Comparison of ENCODE assay signal across 19 cellular contexts in the genomic region with DNA sequence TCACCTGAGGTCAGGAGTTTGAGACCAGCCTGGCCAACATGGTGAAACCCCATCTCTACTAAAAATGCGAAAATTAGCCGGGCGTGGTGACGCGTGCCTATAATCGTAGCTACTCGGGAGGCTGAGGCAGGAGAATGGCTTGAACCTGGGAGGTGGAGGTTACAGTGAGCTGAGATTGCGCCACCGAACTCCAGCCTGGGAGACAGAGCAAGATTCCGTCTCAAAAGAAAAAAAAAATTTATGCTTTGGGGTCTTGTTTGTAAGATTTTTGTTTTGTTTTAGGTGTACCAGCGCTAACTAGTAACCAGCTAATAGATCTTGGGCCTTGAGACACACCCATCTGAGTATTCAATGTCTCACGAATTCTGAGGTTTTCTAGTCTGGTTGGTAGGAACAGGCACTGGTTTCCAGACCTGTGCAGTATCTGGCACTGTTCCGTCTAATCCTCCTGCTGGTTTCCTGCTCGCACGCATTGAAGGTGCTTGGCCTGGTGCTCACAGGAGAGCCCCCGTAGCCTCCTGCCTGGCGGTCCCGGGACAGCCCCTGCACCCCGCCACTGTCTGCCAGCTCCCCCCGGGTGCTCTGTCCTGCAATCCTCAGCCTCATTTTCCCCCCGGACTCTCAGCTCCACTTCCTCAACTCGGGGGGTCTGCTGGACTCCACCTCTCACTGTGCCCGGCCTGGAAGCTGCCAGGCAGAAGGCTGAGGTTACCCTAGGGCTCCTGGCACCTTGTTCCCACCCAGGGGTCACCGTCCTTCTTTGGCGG. TPM values are rescaled to one million over a fixed set of nuclear protein-coding genes. Genes with fewer than 3 reads are reported as not detected.
DNase-seq lines count a peak whose midpoint lies in the region; ATAC-seq, FAIRE-seq and TF ChIP-seq lines count a peak whose summit lies in the region.
"Had no signal": no experiment of that assay in that cellular context is flagged by ENCODE, and none has a peak within 500 bp of the region (broad histone marks: within the 10 kb centered on the region; RNA-seq: fewer than 3 reads in every experiment).

No MANE protein-coding gene starts in this region.

- H3F3A ChIP-seq in DOHH2 (ENCODE audit: control insufficient read depth, insufficient read depth) (peaks cover 14% of the 10 kb centered on the region), neural progenitor cell (ENCODE audit: low read depth) (peaks cover 37% of the 10 kb centered on the region)

- no peak overlapping the region for H3K9ac ChIP-seq in Karpas-422 (ENCODE audit: low read length)
- peak overlapping the region in 1 of 2 experiments; percentile 75; a peak in 2 of 4 replicates for H3K9ac ChIP-seq in K562 (ENCODE audit: insufficient read depth in 1 of 2, low read depth in 2 of 2, low read length in 2 of 2)
- H3K9ac ChIP-seq in neural progenitor cell, result no peak overlapping the region

- H3K36me3 Mint-ChIP-seq in neural progenitor cell, result peaks cover 5% of the 10 kb centered on the region

- H3K27ac ChIP-seq in DOHH2 (ENCODE audit: low read depth, low read length) (no peak overlapping the region), Karpas-422 (ENCODE audit: low read length) (no peak overlapping the region), K562 (ENCODE audit: extremely low read depth, low read depth, low read length) (no peak overlapping the region), neural progenitor cell (peak overlapping the region; percentile 34)
- H3K27ac ChIP-seq: BLaER1 treated with 17β-estradiol and CSF1 and Interleukin-3, amounts not matched to agents 10 nM and 100 nM; heart right ventricle; pancreas had no signal

- H3K9me2 ChIP-seq in DOHH2 (replicated peaks; ENCODE audit: control insufficient read depth, low read length) (no peaks in the 10 kb centered on the region), Karpas-422 (replicated peaks; ENCODE audit: insufficient read depth, low read length) (no peaks in the 10 kb centered on the region)

- peaks cover 3% of the 10 kb centered on the region; the same call in 1 of the 2 replicates for H3K27me3 ChIP-seq in DOHH2 (ENCODE audit: control insufficient read depth, low read length)
- H3K27me3 ChIP-seq in Karpas-422 (ENCODE audit: low read length), result no peaks in the 10 kb centered on the region
- no peaks in the 10 kb centered on the region for H3K27me3 ChIP-seq in K562 (ENCODE audit: control insufficient read depth in 2 of 2, insufficient read depth in 2 of 2, low read length in 2 of 2)
- peaks cover 31% of the 10 kb centered on the region for H3K27me3 ChIP-seq in neural progenitor cell
- H3K27me3 ChIP-seq: BLaER1 treated with 17β-estradiol and CSF1 and Interleukin-3, amounts not matched to agents 10 nM and 100 nM; heart right ventricle; pancreas had no signal

- peaks cover 17% of the 10 kb centered on the region for H3K4me1 ChIP-seq in DOHH2 (ENCODE audit: control insufficient read depth, low read length)
- peaks cover 6% of the 10 kb centered on the region; the same call in 1 of the 2 replicates for H3K4me1 ChIP-seq in Karpas-422 (ENCODE audit: low read length)
- peaks cover 0 to 46% of the 10 kb centered on the region in 2 experiments; a peak in 2 of 5 replicates for H3K4me1 ChIP-seq in K562 (replicated peaks in 1 of 2; ENCODE audit: control insufficient read depth in 2 of 2, insufficient read depth in 2 of 2, low read length in 2 of 2)
- H3K4me1 ChIP-seq in neural progenitor cell, result no peaks in the 10 kb centered on the region
- H3K4me1 ChIP-seq: pancreas had no signal

- 43% methylated on average over 25 of the region's 25 CpGs for WGBS in K562 (ENCODE audit: insufficient coverage, low coverage, missing lambda C conversion rate)

- H3K4me2 ChIP-seq in DOHH2 (ENCODE audit: low read length) (peak overlapping the region; percentile 8; the same call in 1 of the 2 replicates), Karpas-422 (ENCODE audit: low read depth, low read length, poor library complexity, severe bottlenecking) (no peak overlapping the region), K562 (ENCODE audit: insufficient read depth, low read length) (no peak overlapping the region), neural progenitor cell (no peak overlapping the region)

- no peaks in the 10 kb centered on the region for H3K9me3 Mint-ChIP-seq in neural progenitor cell
- H3K9me3 Mint-ChIP-seq: activated CD4-positive, alpha-beta T cell treated with anti-CD3 and anti-CD28 coated beads, Interleukin-2, amount 10 ng/mL, durations not matched to agents 7 days and 5 days had no signal

- intact Hi-C loops in K562 (cut with micrococcal nuclease), result no loop called here

- H4K20me1 ChIP-seq in DOHH2 (ENCODE audit: control insufficient read depth, insufficient read depth, low read depth, low read length), result peaks cover 3% of the 10 kb centered on the region; the same call in 1 of the 2 replicates
- H4K20me1 ChIP-seq in Karpas-422 (ENCODE audit: insufficient read depth, low read depth, low read length), result peaks cover 19% of the 10 kb centered on the region; the same call in 1 of the 2 replicates
- peaks cover 27% of the 10 kb centered on the region for H4K20me1 ChIP-seq in K562 (replicated peaks; ENCODE audit: control insufficient read depth, insufficient read depth, low read length)
- peaks cover 29% of the 10 kb centered on the region for H4K20me1 ChIP-seq in neural progenitor cell (ENCODE audit: low read depth)

- peaks cover 2% of the 10 kb centered on the region for H3K27me3 Mint-ChIP-seq in neural progenitor cell (ENCODE audit: insufficient read depth, low read depth)

- H2AFZ ChIP-seq in Karpas-422 (ENCODE audit: low read length) (no peak overlapping the region), K562 (ENCODE audit: low read depth, low read length) (no peak overlapping the region), neural progenitor cell (replicated peaks) (no peak overlapping the region)

- no peak; the same call in 1 of the 2 replicates for TF ChIP-seq POLR2A in K562 (conservative IDR thresholded peaks at IDR 0.05)

- no peak for TF ChIP-seq RAD21 in K562 (CRISPR knock-in tag; conservative IDR thresholded peaks at IDR 0.05 in 1 of 2, IDR thresholded peaks at IDR 0.05 in 1 of 2)

- H3K4me3 Mint-ChIP-seq in neural progenitor cell, result peak overlapping the region; percentile 55
- H3K4me3 Mint-ChIP-seq: activated CD4-positive, alpha-beta T cell treated with anti-CD3 and anti-CD28 coated beads, Interleukin-2, amount 10 ng/mL, durations not matched to agents 7 days and 5 days had no signal

- in situ Hi-C loops in K562 (cut with MboI), result no loop called here

- H3K36me3 ChIP-seq in DOHH2 (ENCODE audit: control insufficient read depth, low read length) (peaks cover 33% of the 10 kb centered on the region), Karpas-422 (ENCODE audit: insufficient read depth, low read length) (no peaks in the 10 kb centered on the region; the same call in 1 of the 2 replicates), K562 (ENCODE audit: control insufficient read depth, insufficient read depth, low read length) (peaks cover 36% of the 10 kb centered on the region; the same call in 2 of the 3 replicates), neural progenitor cell (no peaks in the 10 kb centered on the region)

- CTCF ChIA-PET in K562 (lab: Yijun Ruan, JAX; ENCODE audit: low intra/inter-chr PET ratio), result no interaction called here

- peaks cover 3% of the 10 kb centered on the region for H3K9me1 ChIP-seq in K562 (ENCODE audit: control insufficient read depth, insufficient read depth, low read length)

- FAIRE-seq in K562 (lab: Jason Lieb, UNC), result peak; percentile 70
- FAIRE-seq: astrocyte, islet of Langerhans, pancreas had no signal

- H3K9me3 ChIP-seq in DOHH2 (ENCODE audit: control insufficient read depth, insufficient read depth, low read length) (no peaks in the 10 kb centered on the region), Karpas-422 (ENCODE audit: low read length) (no peaks in the 10 kb centered on the region), K562 (replicated peaks; ENCODE audit: control insufficient read depth, insufficient read depth, low read depth, low read length) (no peaks in the 10 kb centered on the region), neural progenitor cell (ENCODE audit: low read depth) (no peaks in the 10 kb centered on the region)
- H3K9me3 ChIP-seq: BLaER1 treated with 17β-estradiol and CSF1 and Interleukin-3, amounts not matched to agents 10 nM and 100 nM; heart right ventricle; pancreas had no signal

- H3K4me3 ChIP-seq in DOHH2 (ENCODE audit: low read length) (no peak overlapping the region), Karpas-422 (ENCODE audit: low read length) (no peak overlapping the region), K562 (no peak overlapping the region), neural progenitor cell (no peak overlapping the region)
- H3K4me3 ChIP-seq: BLaER1 treated with 17β-estradiol and CSF1 and Interleukin-3, amounts not matched to agents 10 nM and 100 nM; heart right ventricle; lung; pancreas had no signal

- TF ChIP-seq EP300 in K562 (IDR thresholded peaks at IDR 0.05; ENCODE audit: low read length), result no peak

- no peak for TF ChIP-seq CTCF in DOHH2 (IDR thresholded peaks at IDR 0.05; ENCODE audit: low read depth, low read length, poor library complexity, severe bottlenecking)
- TF ChIP-seq CTCF in K562 (IDR thresholded peaks at IDR 0.05 in 2 of 3, conservative IDR thresholded peaks at IDR 0.05 in 1 of 3; ENCODE audit: insufficient read depth in 2 of 3, low read depth in 1 of 3, low read length in 3 of 3), result no peak
- TF ChIP-seq CTCF in neural progenitor cell (IDR thresholded peaks at IDR 0.05), result no peak

- BruUV-seq in K562 (replicated peaks; lab: Mats Ljungman, UMichigan), result no TSS peak

- no peaks in the 10 kb centered on the region for H3K79me2 ChIP-seq in DOHH2 (ENCODE audit: control insufficient read depth, low read length)
- H3K79me2 ChIP-seq in Karpas-422 (ENCODE audit: low read length), result no peaks in the 10 kb centered on the region
- no peaks in the 10 kb centered on the region for H3K79me2 ChIP-seq in K562 (ENCODE audit: control insufficient read depth, insufficient read depth, low read length)
- H3K79me2 ChIP-seq in neural progenitor cell (ENCODE audit: low read depth), result no peaks in the 10 kb centered on the region

- DNase-seq in Karpas-422 (peak; percentile 54), K562 (ENCODE audit: extremely low read depth in 1 of 4, low spot score in 3 of 4) (peak in 1 of 4 experiments; percentile 34), neural progenitor cell (ENCODE audit: low spot score) (no peak), hepatic stellate cell (ENCODE audit: low spot score) (no peak), GM19238 (ENCODE audit: insufficient read length, low spot score) (no peak)
- DNase-seq: activated CD4-positive, alpha-beta T cell treated with anti-CD3 and anti-CD28 coated beads, Interleukin-2, amount 10 ng/mL, durations not matched to agents 7 days and 5 days; activated naive CD4-positive, alpha-beta T cell treated with Interleukin-2 at 50 U/mL for 16 hours; heart right ventricle; NCI-H1092; NCI-H2107; stimulated activated CD4-positive, alpha-beta T cell treated with anti-CD3 and anti-CD28 coated beads, Interleukin-2, amount 100 ng/mL, for 48 hours; substantia nigra had no signal

- H3K27ac Mint-ChIP-seq in neural progenitor cell, result no peak overlapping the region
- H3K27ac Mint-ChIP-seq: activated CD4-positive, alpha-beta T cell treated with anti-CD3 and anti-CD28 coated beads, Interleukin-2, amount 10 ng/mL, durations not matched to agents 7 days and 5 days had no signal

- POLR2A ChIA-PET in K562 (lab: Yijun Ruan, JAX), result interaction anchor here (0.5 to 4.2 kb wide), 11 partner anchors 10 to 948 kb away, joined by 3 to 52 read pairs (median 3); a partner anchor contains a TSS

- H3K4me1 Mint-ChIP-seq in neural progenitor cell, result peaks cover 2% of the 10 kb centered on the region
- H3K4me1 Mint-ChIP-seq: activated CD4-positive, alpha-beta T cell treated with anti-CD3 and anti-CD28 coated beads, Interleukin-2, amount 10 ng/mL, durations not matched to agents 7 days and 5 days had no signal

- ATAC-seq in K562, result 0 out of 3 replicates have a peak, but pooled peaks have one; percentile 2
- no peak for ATAC-seq in GM21390 (IDR thresholded peaks at IDR 0.05; ENCODE audit: unreplicated experiment)

RNA-seq across cellular contexts. Expression of a gene that starts 10.6 kb away (rescaled TPM):
- 89.6 and 187 TPM in 2 replicates for total RNA-seq in Karpas-422 (2014; rRNA removed; shearing (Covaris generic); ENCODE audit: low replicate concordance)
- 125 and 499 TPM in 2 replicates for total RNA-seq in K562 (2011; cell fraction: chromatin; rRNA removed; ENCODE audit: low replicate concordance)
- total RNA-seq in K562 (2011; cell fraction: nucleolus; rRNA removed), result 452 and 491 TPM in 2 replicates
- 177 and 203 TPM in 2 replicates for total RNA-seq in K562 (2011; cell fraction: nucleoplasm; rRNA removed)
- total RNA-seq in K562 (2014; rRNA removed) (203 and 249 TPM in 2 replicates), K562 (2014; rRNA removed; fragmentation: Illumina TruSeq; extraction: Trizol) (45.0 and 57.5 TPM in 2 replicates), K562 (2015; rRNA removed; fragmentation: Illumina TruSeq; extraction: Trizol) (83.1 and 83.9 TPM in 2 replicates), K562 (2021) (193 and 209 TPM in 2 replicates), neural progenitor cell (ENCODE audit: low replicate concordance) (54.5 and 76.6 TPM in 2 replicates)
- polyA plus RNA-seq in K562 (2011; rRNA removed) (60.1 and 77.0 TPM in 2 replicates), K562 (2014; fragmentation: Illumina TruSeq; extraction: Trizol) (97.2 and 99.8 TPM in 2 replicates), K562 (2014; fragmentation: Nextera tagmentation; extraction: Ambion mirVana) (10 to 100 TPM in 1 of 2 experiments, 1 to 10 TPM in 1; 7.8 to 11.3 TPM), K562 (2014; rRNA removed) (201 and 210 TPM in 2 replicates)
- 62.4 and 118 TPM in 2 replicates for polyA plus RNA-seq in K562 (2011; cell fraction: cytosol; rRNA removed)
- 712 and 945 TPM in 2 replicates for polyA plus RNA-seq in K562 (2011; cell fraction: nucleus; rRNA removed)
- polyA plus RNA-seq in K562 (2012), result 123 and 178 TPM in 2 replicates
- polyA minus RNA-seq in K562 (2011; rRNA and poly(A)+ RNA removed), result 17.2 and 22.2 TPM in 2 replicates
- polyA minus RNA-seq in K562 (2011; cell fraction: cytosol; rRNA and poly(A)+ RNA removed), result 54.0 and 54.3 TPM in 2 replicates
- 179 and 184 TPM in 2 replicates for polyA minus RNA-seq in K562 (2011; cell fraction: nucleus; rRNA and poly(A)+ RNA removed)

RNA-seq across cellular contexts. Expression of a gene that starts 21.8 kb away (rescaled TPM):
- total RNA-seq in Karpas-422 (2014; rRNA removed; shearing (Covaris generic); ENCODE audit: low replicate concordance), result 94.1 and 197 TPM in 2 replicates
- total RNA-seq in K562 (2011; cell fraction: chromatin; rRNA removed; ENCODE audit: low replicate concordance), result 343 and 1,124 TPM in 2 replicates
- total RNA-seq in K562 (2011; cell fraction: nucleolus; rRNA removed), result 877 TPM in 2 replicates
- 433 and 475 TPM in 2 replicates for total RNA-seq in K562 (2011; cell fraction: nucleoplasm; rRNA removed)
- total RNA-seq in K562 (2014; rRNA removed) (214 and 239 TPM in 2 replicates), K562 (2014; rRNA removed; fragmentation: Illumina TruSeq; extraction: Trizol) (11.2 and 13.9 TPM in 2 replicates), K562 (2015; rRNA removed; fragmentation: Illumina TruSeq; extraction: Trizol) (50.9 and 61.1 TPM in 2 replicates), K562 (2021) (605 and 663 TPM in 2 replicates), neural progenitor cell (ENCODE audit: low replicate concordance) (77.9 and 266 TPM in 2 replicates)
- polyA plus RNA-seq in K562 (2011; rRNA removed) (49.8 and 133 TPM in 2 replicates), K562 (2014; fragmentation: Illumina TruSeq; extraction: Trizol) (49.9 and 181 TPM in 2 replicates), K562 (2014; fragmentation: Nextera tagmentation; extraction: Ambion mirVana) (under 1 TPM; 0.15 to 0.20 TPM), K562 (2014; rRNA removed) (157 and 181 TPM in 2 replicates)
- 159 and 260 TPM in 2 replicates for polyA plus RNA-seq in K562 (2011; cell fraction: cytosol; rRNA removed)
- 627 and 766 TPM in 2 replicates for polyA plus RNA-seq in K562 (2011; cell fraction: nucleus; rRNA removed)
- 153 and 283 TPM in 2 replicates for polyA plus RNA-seq in K562 (2012)
- 59.1 and 70.2 TPM in 2 replicates for polyA minus RNA-seq in K562 (2011; rRNA and poly(A)+ RNA removed)
- 455 and 1,011 TPM in 2 replicates for polyA minus RNA-seq in K562 (2011; cell fraction: cytosol; rRNA and poly(A)+ RNA removed)
- 200 and 251 TPM in 2 replicates for polyA minus RNA-seq in K562 (2011; cell fraction: nucleus; rRNA and poly(A)+ RNA removed)

RNA-seq across cellular contexts. Expression of a gene that starts 24.5 kb away (rescaled TPM):
- 57.1 and 110 TPM in 2 replicates for total RNA-seq in Karpas-422 (2014; rRNA removed; shearing (Covaris generic); ENCODE audit: low replicate concordance)
- 57.5 and 207 TPM in 2 replicates for total RNA-seq in K562 (2011; cell fraction: chromatin; rRNA removed; ENCODE audit: low replicate concordance)
- 178 and 205 TPM in 2 replicates for total RNA-seq in K562 (2011; cell fraction: nucleolus; rRNA removed)
- total RNA-seq in K562 (2011; cell fraction: nucleoplasm; rRNA removed), result 87.8 and 88.8 TPM in 2 replicates
- total RNA-seq in K562 (2014; rRNA removed) (137 and 183 TPM in 2 replicates), K562 (2014; rRNA removed; fragmentation: Illumina TruSeq; extraction: Trizol) (17.5 and 26.3 TPM in 2 replicates), K562 (2015; rRNA removed; fragmentation: Illumina TruSeq; extraction: Trizol) (69.9 and 72.5 TPM in 2 replicates), K562 (2021) (162 and 167 TPM in 2 replicates), neural progenitor cell (ENCODE audit: low replicate concordance) (86.6 and 174 TPM in 2 replicates)
- polyA plus RNA-seq in K562 (2011; rRNA removed) (57.0 and 88.5 TPM in 2 replicates), K562 (2014; fragmentation: Illumina TruSeq; extraction: Trizol) (74.5 and 111 TPM in 2 replicates), K562 (2014; fragmentation: Nextera tagmentation; extraction: Ambion mirVana) (10 to 100 TPM in 1 of 2 experiments, 1 to 10 TPM in 1; 3.1 to 13.4 TPM), K562 (2014; rRNA removed) (112 and 123 TPM in 2 replicates)
- 94.2 and 226 TPM in 2 replicates for polyA plus RNA-seq in K562 (2011; cell fraction: cytosol; rRNA removed)
- polyA plus RNA-seq in K562 (2011; cell fraction: nucleus; rRNA removed), result 212 and 255 TPM in 2 replicates
- polyA plus RNA-seq in K562 (2012), result 103 and 115 TPM in 2 replicates
- polyA minus RNA-seq in K562 (2011; rRNA and poly(A)+ RNA removed), result 31.9 and 46.4 TPM in 2 replicates
- polyA minus RNA-seq in K562 (2011; cell fraction: cytosol; rRNA and poly(A)+ RNA removed), result 71.4 and 74.6 TPM in 2 replicates
- 72.3 and 75.2 TPM in 2 replicates for polyA minus RNA-seq in K562 (2011; cell fraction: nucleus; rRNA and poly(A)+ RNA removed)

RNA-seq across cellular contexts. Expression of a gene that starts 24.6 kb away (rescaled TPM):
- total RNA-seq in Karpas-422 (2014; rRNA removed; shearing (Covaris generic); ENCODE audit: low replicate concordance), result 16.5 and 26.8 TPM in 2 replicates
- 23.1 and 61.7 TPM in 2 replicates for total RNA-seq in K562 (2011; cell fraction: chromatin; rRNA removed; ENCODE audit: low replicate concordance)
- 74.4 and 74.9 TPM in 2 replicates for total RNA-seq in K562 (2011; cell fraction: nucleolus; rRNA removed)
- total RNA-seq in K562 (2011; cell fraction: nucleoplasm; rRNA removed), result 36.5 and 40.5 TPM in 2 replicates
- 23.6 and 28.4 TPM in 2 replicates for total RNA-seq in K562 (2014; rRNA removed)
- 6.5 and 9.5 TPM in 2 replicates for total RNA-seq in K562 (2014; rRNA removed; fragmentation: Illumina TruSeq; extraction: Trizol)
- 11.1 and 14.3 TPM in 2 replicates for total RNA-seq in K562 (2015; rRNA removed; fragmentation: Illumina TruSeq; extraction: Trizol)
- total RNA-seq in K562 (2021), result 26.9 and 30.2 TPM in 2 replicates
- 9.2 and 17.2 TPM in 2 replicates for polyA plus RNA-seq in K562 (2011; rRNA removed)
- 12.2 and 23.8 TPM in 2 replicates for polyA plus RNA-seq in K562 (2011; cell fraction: cytosol; rRNA removed)
- 144 and 164 TPM in 2 replicates for polyA plus RNA-seq in K562 (2011; cell fraction: nucleus; rRNA removed)
- polyA plus RNA-seq in K562 (2012), result 16.9 and 35.2 TPM in 2 replicates
- 9.0 and 18.5 TPM in 2 replicates for polyA plus RNA-seq in K562 (2014; fragmentation: Illumina TruSeq; extraction: Trizol)
- polyA plus RNA-seq in K562 (2014; fragmentation: Nextera tagmentation; extraction: Ambion mirVana), result under 1 TPM; 0.32 to 0.66 TPM
- polyA plus RNA-seq in K562 (2014; rRNA removed), result 32.6 and 32.8 TPM in 2 replicates
- polyA minus RNA-seq in K562 (2011; rRNA and poly(A)+ RNA removed), result 2.0 TPM in 2 replicates
- polyA minus RNA-seq in K562 (2011; cell fraction: cytosol; rRNA and poly(A)+ RNA removed), result 11.7 and 13.1 TPM in 2 replicates
- polyA minus RNA-seq in K562 (2011; cell fraction: nucleus; rRNA and poly(A)+ RNA removed), result 11.4 and 14.3 TPM in 2 replicates
- total RNA-seq in neural progenitor cell (ENCODE audit: low replicate concordance), result 13.6 and 41.0 TPM in 2 replicates

RNA-seq across cellular contexts. Expression of a gene that starts 38.7 kb away (rescaled TPM):
- total RNA-seq in Karpas-422 (2014; rRNA removed; shearing (Covaris generic); ENCODE audit: low replicate concordance), result 103 and 164 TPM in 2 replicates
- total RNA-seq in K562 (2011; cell fraction: chromatin; rRNA removed; ENCODE audit: low replicate concordance), result 78.8 and 254 TPM in 2 replicates
- total RNA-seq in K562 (2011; cell fraction: nucleolus; rRNA removed), result 329 and 354 TPM in 2 replicates
- 133 and 150 TPM in 2 replicates for total RNA-seq in K562 (2011; cell fraction: nucleoplasm; rRNA removed)
- total RNA-seq in K562 (2014; rRNA removed), result 165 and 194 TPM in 2 replicates
- total RNA-seq in K562 (2014; rRNA removed; fragmentation: Illumina TruSeq; extraction: Trizol), result 41.1 and 66.0 TPM in 2 replicates
- 76.0 and 90.0 TPM in 2 replicates for total RNA-seq in K562 (2015; rRNA removed; fragmentation: Illumina TruSeq; extraction: Trizol)
- 235 and 256 TPM in 2 replicates for total RNA-seq in K562 (2021)
- 156 and 201 TPM in 2 replicates for polyA plus RNA-seq in K562 (2011; rRNA removed)
- 404 and 845 TPM in 2 replicates for polyA plus RNA-seq in K562 (2011; cell fraction: cytosol; rRNA removed)
- polyA plus RNA-seq in K562 (2011; cell fraction: nucleus; rRNA removed), result 611 and 714 TPM in 2 replicates
- polyA plus RNA-seq in K562 (2012), result 229 and 244 TPM in 2 replicates
- polyA plus RNA-seq in K562 (2014; fragmentation: Illumina TruSeq; extraction: Trizol), result 243 and 274 TPM in 2 replicates
- polyA plus RNA-seq in K562 (2014; fragmentation: Nextera tagmentation; extraction: Ambion mirVana), result 10 to 100 TPM; 21.3 to 50.3 TPM
- 229 and 261 TPM in 2 replicates for polyA plus RNA-seq in K562 (2014; rRNA removed)
- 34.8 and 73.6 TPM in 2 replicates for polyA minus RNA-seq in K562 (2011; rRNA and poly(A)+ RNA removed)
- polyA minus RNA-seq in K562 (2011; cell fraction: cytosol; rRNA and poly(A)+ RNA removed), result 67.3 and 81.5 TPM in 2 replicates
- 104 and 111 TPM in 2 replicates for polyA minus RNA-seq in K562 (2011; cell fraction: nucleus; rRNA and poly(A)+ RNA removed)
- total RNA-seq in neural progenitor cell (ENCODE audit: low replicate concordance), result 36.5 and 64.9 TPM in 2 replicates
